14 cellular contexts compared by ENCODE assay signal in the genomic region with DNA sequence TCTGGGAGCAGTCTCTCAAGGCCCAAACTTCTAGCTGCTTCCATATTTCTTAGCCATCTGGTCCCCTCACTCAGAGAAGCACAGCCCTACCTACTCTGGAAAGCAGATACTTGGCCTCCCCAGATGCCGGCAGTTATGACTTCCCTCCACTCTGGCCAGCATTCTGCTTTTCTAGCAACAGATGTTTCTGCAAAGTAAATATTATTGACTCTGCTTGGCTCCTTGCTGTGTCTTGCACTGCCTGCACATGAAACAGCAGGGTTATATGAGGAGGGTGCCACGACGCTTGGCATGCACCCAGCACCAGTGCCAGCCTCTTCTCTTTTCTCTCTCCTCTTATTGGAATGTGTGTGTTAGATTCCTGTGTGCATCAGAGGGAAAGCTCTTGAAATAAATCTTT.
DNase-seq lines count a peak whose midpoint lies in the region; ATAC-seq and TF ChIP-seq lines count a peak whose summit lies in the region.
"Had no signal": no experiment of that assay in that cellular context is flagged by ENCODE, and none has a peak within 500 bp of the region (broad histone marks: within the 10 kb centered on the region; RNA-seq: fewer than 3 reads in every experiment).

No MANE protein-coding gene starts in this region.

- ATAC-seq in activated CD8-positive, alpha-beta memory T cell treated with anti-CD3 and anti-CD28 coated beads, Interleukin-2, amount 10 ng/mL, durations not matched to agents 7 days and 5 days, result no peak
- ATAC-seq in left ventricle myocardium superior, result peak; percentile 30
- ATAC-seq in activated naive CD4-positive, alpha-beta T cell treated with anti-CD3 and anti-CD28 coated beads, Interleukin-2, amount 50 U/mL, for 72 hours, result no peak
- ATAC-seq: foreskin keratinocyte had no signal

- DNase-seq in activated CD8-positive, alpha-beta memory T cell treated with anti-CD3 and anti-CD28 coated beads, Interleukin-2, amount 10 ng/mL, durations not matched to agents 7 days and 5 days, result no peak
- no peak for DNase-seq in activated CD8-positive, alpha-beta memory T cell treated with anti-CD3 and anti-CD28 coated beads, Interleukin-2, amount 50 U/mL, for 4 hours
- DNase-seq in RPMI8226 (peak; percentile 85), left ventricle myocardium superior (peak; percentile 72), thyroid gland (peak; percentile 84 to 89), OCI-LY7 (ENCODE audit: low spot score) (no peak)
- no peak for DNase-seq in activated naive CD4-positive, alpha-beta T cell treated with anti-CD3 and anti-CD28 coated beads, Interleukin-2, amount 50 U/mL, for 72 hours (ENCODE audit: low spot score in 2 of 2)
- DNase-seq in stimulated activated naive CD4-positive, alpha-beta T cell (lab: John Stamatoyannopoulos, UW), result no peak
- DNase-seq: cerebellar nuclear complex; foreskin keratinocyte; left cardiac atrium; NCI-H1092; stimulated activated CD4-positive, alpha-beta T cell treated with anti-CD3 and anti-CD28 coated beads, Interleukin-4, amount 100 ng/mL, for 24 hours had no signal

- peaks cover 19% of the 10 kb centered on the region for H3K4me1 Mint-ChIP-seq in activated CD8-positive, alpha-beta memory T cell treated with anti-CD3 and anti-CD28 coated beads, Interleukin-2, amount 10 ng/mL, durations not matched to agents 7 days and 5 days

- no peak for TF ChIP-seq CTCF in thyroid gland (IDR thresholded peaks at IDR 0.05)
- no peak for TF ChIP-seq CTCF in OCI-LY7 (conservative IDR thresholded peaks at IDR 0.05; ENCODE audit: low read length)

- POLR2A ChIA-PET in OCI-LY7 (lab: Charles Lee), result interaction anchor here (0.5 kb wide), 1 partner anchor 43 kb away, joined by 3 read pairs; no protein-coding TSS in a partner anchor

- no peak overlapping the region for H3K4me3 Mint-ChIP-seq in activated CD8-positive, alpha-beta memory T cell treated with anti-CD3 and anti-CD28 coated beads, Interleukin-2, amount 10 ng/mL, durations not matched to agents 7 days and 5 days

- peak overlapping the region; percentile 7 for H3K27ac Mint-ChIP-seq in activated CD8-positive, alpha-beta memory T cell treated with anti-CD3 and anti-CD28 coated beads, Interleukin-2, amount 10 ng/mL, durations not matched to agents 7 days and 5 days
- no peak overlapping the region for H3K27ac Mint-ChIP-seq in activated naive CD4-positive, alpha-beta T cell treated with anti-CD3 and anti-CD28 coated beads, Interleukin-2, amount 50 U/mL, for 72 hours

- H2AFZ ChIP-seq in OCI-LY7 (ENCODE audit: low read length), result no peak overlapping the region

- peaks cover 38 to 75% of the 10 kb centered on the region in 2 donors for H3K4me1 ChIP-seq in thyroid gland
- H3K4me1 ChIP-seq in OCI-LY7 (ENCODE audit: insufficient read depth, low read length, poor library complexity, severe bottlenecking), result no peaks in the 10 kb centered on the region

- no peaks in the 10 kb centered on the region for H3K27me3 ChIP-seq in thyroid gland
- H3K27me3 ChIP-seq: foreskin keratinocyte, ovary had no signal

- H3K79me2 ChIP-seq in OCI-LY7 (ENCODE audit: insufficient read depth, low read depth, low read length), result no peaks in the 10 kb centered on the region

- BruUV-seq in OCI-LY7 (replicated peaks; lab: Mats Ljungman, UMichigan), result no TSS peak

- H3K9me3 ChIP-seq in thyroid gland (no peaks in the 10 kb centered on the region), OCI-LY7 (ENCODE audit: low read length) (no peaks in the 10 kb centered on the region)
- H3K9me3 ChIP-seq: ovary had no signal

- H3K27ac ChIP-seq in thyroid gland, result peak overlapping the region; percentile 64 to 76 (median 73)
- H3K27ac ChIP-seq in OCI-LY7 (ENCODE audit: low read depth, low read length, poor library complexity, severe bottlenecking), result no peak overlapping the region
- H3K27ac ChIP-seq: foreskin keratinocyte, ovary had no signal

- H3K36me3 ChIP-seq in thyroid gland (no peaks in the 10 kb centered on the region), OCI-LY7 (ENCODE audit: insufficient read depth, low read length) (no peaks in the 10 kb centered on the region)
- H3K36me3 ChIP-seq: ovary had no signal

- no peaks in the 10 kb centered on the region for H3K9me2 ChIP-seq in OCI-LY7 (ENCODE audit: insufficient read depth, low read length)

- no peak overlapping the region for H3K4me2 ChIP-seq in OCI-LY7 (ENCODE audit: low read length)

- WGBS in thyroid gland, 2 donors, result 18 to 23% methylated on average over 3 of the region's 3 CpGs

- no peak for TF ChIP-seq POLR2A in thyroid gland (IDR thresholded peaks at IDR 0.05)

- H3K4me3 ChIP-seq in thyroid gland (replicated peaks in 1 of 3) (no peak overlapping the region), OCI-LY7 (ENCODE audit: low read depth, low read length, poor library complexity, severe bottlenecking) (no peak overlapping the region)
- H3K4me3 ChIP-seq: ovary had no signal

- CTCF ChIA-PET in activated CD8-positive, alpha-beta memory T cell treated with anti-CD3 and anti-CD28 coated beads, Interleukin-2, amount 10 ng/mL, durations not matched to agents 7 days and 5 days (lab: Charles Lee), result interaction anchor here (0.9 to 6.2 kb wide), 5 partner anchors 11 to 171 kb away, joined by 3 to 97 read pairs (median 8); no protein-coding TSS in a partner anchor
- CTCF ChIA-PET in OCI-LY7 (lab: Charles Lee; ENCODE audit: unreplicated experiment), result no interaction called here

- intact Hi-C loops in left ventricle myocardium superior (cut with micrococcal nuclease), result loop anchor here (5.0 kb wide), 2 partner anchors 98 to 153 kb away; partner anchors contain the start of gene ARHGAP26
- intact Hi-C loops in thyroid gland (cut with DNase I), result loop anchor here (5.0 kb wide), 1 partner anchor 98 kb away; the partner anchor contains the start of gene ARHGAP26
- intact Hi-C loops in OCI-LY7 (cut with micrococcal nuclease; ENCODE audit: unreplicated experiment), result no loop called here

- H3K36me3 Mint-ChIP-seq in activated CD8-positive, alpha-beta memory T cell treated with anti-CD3 and anti-CD28 coated beads, Interleukin-2, amount 10 ng/mL, durations not matched to agents 7 days and 5 days, result no peaks in the 10 kb centered on the region
- H3K36me3 Mint-ChIP-seq in activated naive CD4-positive, alpha-beta T cell treated with anti-CD3 and anti-CD28 coated beads, Interleukin-2, amount 50 U/mL, for 72 hours, result no peaks in the 10 kb centered on the region

- H4K20me1 ChIP-seq in OCI-LY7 (ENCODE audit: insufficient read depth, low read length), result peaks cover 3% of the 10 kb centered on the region; the same call in 1 of the 2 replicates

- H3K9me3 Mint-ChIP-seq in activated CD8-positive, alpha-beta memory T cell treated with anti-CD3 and anti-CD28 coated beads, Interleukin-2, amount 10 ng/mL, durations not matched to agents 7 days and 5 days (ENCODE audit: low read depth), result no peaks in the 10 kb centered on the region
- H3K9me3 Mint-ChIP-seq in activated naive CD4-positive, alpha-beta T cell treated with anti-CD3 and anti-CD28 coated beads, Interleukin-2, amount 50 U/mL, for 72 hours, result no peaks in the 10 kb centered on the region

- no peaks in the 10 kb centered on the region for H3K27me3 Mint-ChIP-seq in activated CD8-positive, alpha-beta memory T cell treated with anti-CD3 and anti-CD28 coated beads, Interleukin-2, amount 10 ng/mL, durations not matched to agents 7 days and 5 days

Comparison
In these comparisons a context has a peak if more than half of its experiments do, and no peak if none do; other contexts are left out.
1. DNase-seq: peak in RPMI8226 (single experiment), left ventricle myocardium superior (single experiment) and thyroid gland (2 of 2); none in activated CD8-positive, alpha-beta memory T cell treated with anti-CD3 and anti-CD28 coated beads, Interleukin-2, amount 10 ng/mL, durations not matched to agents 7 days and 5 days (single experiment), activated CD8-positive, alpha-beta memory T cell treated with anti-CD3 and anti-CD28 coated beads, Interleukin-2, amount 50 U/mL, for 4 hours (single experiment), OCI-LY7 (single experiment), activated naive CD4-positive, alpha-beta T cell treated with anti-CD3 and anti-CD28 coated beads, Interleukin-2, amount 50 U/mL, for 72 hours (0 of 2) and stimulated activated naive CD4-positive, alpha-beta T cell (0 of 6).